In the genomic region with DNA sequence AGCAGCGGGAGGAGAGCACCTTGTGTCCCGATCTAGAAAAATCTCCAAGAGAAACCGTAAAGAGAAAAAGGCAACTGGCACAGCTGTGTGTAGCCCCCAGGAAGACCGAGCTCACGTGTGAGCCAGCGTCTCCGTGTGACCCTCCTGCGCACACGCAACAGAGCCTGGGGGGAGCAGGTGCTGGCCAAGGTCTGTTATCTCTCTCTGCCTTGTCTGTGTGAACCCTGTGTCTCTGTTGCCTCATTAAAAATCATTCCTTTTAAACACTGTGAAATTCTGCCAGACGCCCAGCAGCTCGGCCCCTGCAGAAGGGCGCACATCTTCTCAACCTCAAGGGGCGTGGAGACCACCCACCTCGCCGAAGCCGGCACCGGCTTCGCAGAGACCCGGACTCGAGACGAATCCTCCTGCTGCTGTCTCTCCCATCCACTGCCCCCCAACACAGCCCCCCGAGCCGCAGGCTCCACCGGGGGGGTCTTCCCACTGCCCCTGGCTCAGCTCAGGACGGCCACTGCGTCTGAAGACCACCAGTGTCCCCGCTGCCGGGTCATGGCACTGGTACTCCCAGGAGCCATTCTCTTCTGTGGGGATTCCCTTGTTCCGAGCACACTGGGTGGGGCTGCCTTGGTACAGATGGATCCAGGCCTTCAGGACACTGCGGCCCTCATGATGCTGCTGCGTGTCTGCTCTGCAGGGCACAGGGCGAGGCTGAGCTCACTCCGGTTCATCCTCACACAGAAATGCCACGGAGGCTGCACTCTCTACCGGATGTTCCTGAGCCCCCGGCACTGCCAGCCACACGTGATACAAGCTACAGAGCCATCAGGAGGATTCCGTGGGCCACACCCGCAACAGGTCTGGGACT, we compare ENCODE assay signal across 24 cellular contexts.
A peak's percentile ranks its signal among the peaks of the same experiment; 100 is the strongest.
DNase-seq lines count a peak whose midpoint lies in the region; ATAC-seq and TF ChIP-seq lines count a peak whose summit lies in the region.
"Had no signal": no experiment of that assay in that cellular context is flagged by ENCODE, and none has a peak within 500 bp of the region (broad histone marks: within the 10 kb centered on the region; RNA-seq: fewer than 3 reads in every experiment).

No MANE protein-coding gene starts in this region.

- no peak overlapping the region for H3K4me3 ChIP-seq in mesenchymal stem cell (ENCODE audit: insufficient read depth in 1 of 2, low read depth in 1 of 2, low read length in 2 of 2)
- H3K4me3 ChIP-seq in spleen: no peak overlapping the region
- H3K4me3 ChIP-seq: BLaER1, GM23248, HAP-1, MG63 had no signal

- no peak overlapping the region for H2BK12ac ChIP-seq in mesenchymal stem cell (ENCODE audit: low read length in 2 of 2)

- ATAC-seq in WTC11: no peak

- no peak overlapping the region for H2BK120ac ChIP-seq in mesenchymal stem cell (ENCODE audit: low read depth, low read length)

- CTCF ChIA-PET in WTC11 (lab: Charles Lee): no interaction called here

- no peak overlapping the region for H3K18ac ChIP-seq in mesenchymal stem cell (ENCODE audit: low read depth in 1 of 2, low read length in 2 of 2)

- 0 out of 2 replicates have a peak overlapping the region, but pooled peaks have one; percentile 41 for H3K27ac Mint-ChIP-seq in WTC11
- H3K27ac Mint-ChIP-seq: CD4-positive, alpha-beta T cell; HFFc6 had no signal

- DNase-seq in D341Med (ENCODE audit: low spot score) (peak; percentile 26), WTC11 (ENCODE audit: low spot score) (no peak), mesenchymal stem cell (no peak), spleen (peak; percentile 61), NCI-H187 (lab: John Stamatoyannopoulos, UW) (no peak), CD1c-positive myeloid dendritic cell (ENCODE audit: extremely low spot score) (no peak)
- no peak for DNase-seq in activated CD4-positive, alpha-beta T cell treated with anti-CD3 and anti-CD28 coated beads, Interleukin-2, amount 50 U/mL, for 1 hour
- DNase-seq: CD4-positive, alpha-beta T cell; DMS53; GM23248; HFFc6; IMR-90; KG1; MG63; NCI-H1105 treated with DMSO at 0.1 percent for 48 hours; NCI-H2081 treated with DMSO at 0.1 percent for 48 hours; NCI-H2171; NCI-H226; NCI-H510A; NCI-H69; Right ventricle myocardium superior; RPMI8226 had no signal

- H3K23ac ChIP-seq in mesenchymal stem cell (ENCODE audit: low read length in 2 of 2): no peak overlapping the region

- no peak overlapping the region for H3K4me2 ChIP-seq in mesenchymal stem cell (ENCODE audit: low read length, poor library complexity, severe bottlenecking)
- H3K4me2 ChIP-seq: BLaER1 had no signal

- H3K27me3 ChIP-seq in mesenchymal stem cell (ENCODE audit: control insufficient read depth in 1 of 2, insufficient read depth in 1 of 2, low read length in 2 of 2) (no peaks in the 10 kb centered on the region), spleen (replicated peaks in 1 of 7) (no peaks in the 10 kb centered on the region)
- H3K27me3 ChIP-seq: BLaER1, MG63 had no signal

- no peak overlapping the region for H3K4me3 Mint-ChIP-seq in WTC11
- H3K4me3 Mint-ChIP-seq: CD4-positive, alpha-beta T cell; HFFc6 had no signal

- H3K9me3 Mint-ChIP-seq in WTC11: no peaks in the 10 kb centered on the region
- H3K9me3 Mint-ChIP-seq: CD4-positive, alpha-beta T cell; HFFc6 had no signal

- TF ChIP-seq POLR2A in spleen (IDR thresholded peaks at IDR 0.05): no peak

- H3K4me1 ChIP-seq in mesenchymal stem cell (ENCODE audit: control insufficient read depth, insufficient read depth, low read depth, low read length) (peaks cover 1% of the 10 kb centered on the region), spleen (peaks cover 0 to 12% (median 3%) of the 10 kb centered on the region in 6 donors)
- H3K4me1 ChIP-seq: HAP-1 had no signal

- H3K9ac ChIP-seq in mesenchymal stem cell (ENCODE audit: low read length): no peak overlapping the region
- H3K9ac ChIP-seq: BLaER1, GM23248 had no signal

- POLR2A ChIA-PET in WTC11 (lab: Charles Lee): interaction anchor here (0.7 kb wide), 1 partner anchor 18 kb away, joined by 3 read pairs; no protein-coding TSS in a partner anchor

- no peak overlapping the region for H3K4ac ChIP-seq in mesenchymal stem cell (ENCODE audit: low read depth in 1 of 2, low read length in 2 of 2)

- H4K8ac ChIP-seq in mesenchymal stem cell (ENCODE audit: low read length): no peak overlapping the region

- H2AK5ac ChIP-seq in mesenchymal stem cell (ENCODE audit: low read length, severe bottlenecking): no peak overlapping the region

- H3K36me3 ChIP-seq in mesenchymal stem cell (ENCODE audit: control insufficient read depth in 1 of 2, insufficient read depth in 2 of 2, low read depth in 1 of 2, low read length in 2 of 2) (peaks cover 0 to 25% of the 10 kb centered on the region in 2 experiments), spleen (no peaks in the 10 kb centered on the region)
- H3K36me3 ChIP-seq: BLaER1, HAP-1, MG63 had no signal

- no peak overlapping the region for H2BK15ac ChIP-seq in mesenchymal stem cell (ENCODE audit: low read depth, poor library complexity, severe bottlenecking)

- H3K9me3 ChIP-seq in mesenchymal stem cell (ENCODE audit: control insufficient read depth, low read length): no peaks in the 10 kb centered on the region
- H3K9me3 ChIP-seq in spleen: peaks cover 0 to 4% (median 0%) of the 10 kb centered on the region in 8 donors
- H3K9me3 ChIP-seq: BLaER1, MG63 had no signal

- H3K36me3 Mint-ChIP-seq in WTC11: no peaks in the 10 kb centered on the region

- H2BK5ac ChIP-seq in mesenchymal stem cell (ENCODE audit: low read depth, low read length, poor library complexity, severe bottlenecking): no peak overlapping the region

- TF ChIP-seq CTCF in WTC11 (IDR thresholded peaks at IDR 0.05) (no peak), spleen (IDR thresholded peaks at IDR 0.05 in 8 of 11, conservative IDR thresholded peaks at IDR 0.05 in 3 of 11) (no peak)

- H2AFZ ChIP-seq in mesenchymal stem cell (ENCODE audit: low read depth, low read length): no peak overlapping the region
- H2AFZ ChIP-seq: GM23248 had no signal

- no peaks in the 10 kb centered on the region for H3K4me1 Mint-ChIP-seq in WTC11

- H3K79me1 ChIP-seq in mesenchymal stem cell (replicated peaks; ENCODE audit: low read length, poor library complexity, severe bottlenecking): peaks cover 4% of the 10 kb centered on the region

- 96% methylated on average over 39 of the region's 39 CpGs for WGBS in mesenchymal stem cell
- WGBS in spleen, 5 donors: 93 to 96% (median 95%) methylated on average over 26 to 39 of the region's 39 CpGs

- H3K14ac ChIP-seq in mesenchymal stem cell (ENCODE audit: low read length in 2 of 2): peak overlapping the region in 1 of 2 experiments; percentile 39

- H3K27ac ChIP-seq in mesenchymal stem cell (ENCODE audit: low read length, poor library complexity, severe bottlenecking) (no peak overlapping the region), spleen (no peak overlapping the region)
- H3K27ac ChIP-seq: BLaER1, GM23248 had no signal

- H4K91ac ChIP-seq in mesenchymal stem cell (ENCODE audit: low read length): peak overlapping the region; percentile 2

- intact Hi-C loops in spleen (cut with DNase I; ENCODE audit: low total_unique reads): loop anchor here (10.0 kb wide), 1 partner anchor 297 kb away; no protein-coding TSS in a partner anchor

- no peaks in the 10 kb centered on the region for H3K27me3 Mint-ChIP-seq in WTC11 (ENCODE audit: low read depth)
- H3K27me3 Mint-ChIP-seq: CD4-positive, alpha-beta T cell had no signal

TF ChIP-seq in WTC11, 78 proteins besides CTCF, POLR2A, EP300 and RAD21:
- TF ChIP-seq, protein P1, sequence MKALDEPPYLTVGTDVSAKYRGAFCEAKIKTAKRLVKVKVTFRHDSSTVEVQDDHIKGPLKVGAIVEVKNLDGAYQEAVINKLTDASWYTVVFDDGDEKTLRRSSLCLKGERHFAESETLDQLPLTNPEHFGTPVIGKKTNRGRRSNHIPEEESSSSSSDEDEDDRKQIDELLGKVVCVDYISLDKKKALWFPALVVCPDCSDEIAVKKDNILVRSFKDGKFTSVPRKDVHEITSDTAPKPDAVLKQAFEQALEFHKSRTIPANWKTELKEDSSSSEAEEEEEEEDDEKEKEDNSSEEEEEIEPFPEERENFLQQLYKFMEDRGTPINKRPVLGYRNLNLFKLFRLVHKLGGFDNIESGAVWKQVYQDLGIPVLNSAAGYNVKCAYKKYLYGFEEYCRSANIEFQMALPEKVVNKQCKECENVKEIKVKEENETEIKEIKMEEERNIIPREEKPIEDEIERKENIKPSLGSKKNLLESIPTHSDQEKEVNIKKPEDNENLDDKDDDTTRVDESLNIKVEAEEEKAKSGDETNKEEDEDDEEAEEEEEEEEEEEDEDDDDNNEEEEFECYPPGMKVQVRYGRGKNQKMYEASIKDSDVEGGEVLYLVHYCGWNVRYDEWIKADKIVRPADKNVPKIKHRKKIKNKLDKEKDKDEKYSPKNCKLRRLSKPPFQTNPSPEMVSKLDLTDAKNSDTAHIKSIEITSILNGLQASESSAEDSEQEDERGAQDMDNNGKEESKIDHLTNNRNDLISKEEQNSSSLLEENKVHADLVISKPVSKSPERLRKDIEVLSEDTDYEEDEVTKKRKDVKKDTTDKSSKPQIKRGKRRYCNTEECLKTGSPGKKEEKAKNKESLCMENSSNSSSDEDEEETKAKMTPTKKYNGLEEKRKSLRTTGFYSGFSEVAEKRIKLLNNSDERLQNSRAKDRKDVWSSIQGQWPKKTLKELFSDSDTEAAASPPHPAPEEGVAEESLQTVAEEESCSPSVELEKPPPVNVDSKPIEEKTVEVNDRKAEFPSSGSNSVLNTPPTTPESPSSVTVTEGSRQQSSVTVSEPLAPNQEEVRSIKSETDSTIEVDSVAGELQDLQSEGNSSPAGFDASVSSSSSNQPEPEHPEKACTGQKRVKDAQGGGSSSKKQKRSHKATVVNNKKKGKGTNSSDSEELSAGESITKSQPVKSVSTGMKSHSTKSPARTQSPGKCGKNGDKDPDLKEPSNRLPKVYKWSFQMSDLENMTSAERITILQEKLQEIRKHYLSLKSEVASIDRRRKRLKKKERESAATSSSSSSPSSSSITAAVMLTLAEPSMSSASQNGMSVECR (CRISPR knock-in tag; IDR thresholded peaks at IDR 0.05; ENCODE audit: borderline replicate concordance): no peak
- no peak for TF ChIP-seq JUN (CRISPR knock-in tag; IDR thresholded peaks at IDR 0.05)

Comparison
In these comparisons a context has a peak if more than half of its experiments do, and no peak if none do; other contexts are left out.
1. DNase-seq: peak in D341Med (single experiment) and spleen (single experiment); none in WTC11 (single experiment), mesenchymal stem cell (single experiment), NCI-H187 (0 of 2), CD1c-positive myeloid dendritic cell (single experiment) and activated CD4-positive, alpha-beta T cell treated with anti-CD3 and anti-CD28 coated beads, Interleukin-2, amount 50 U/mL, for 1 hour (single experiment).